Comparison of ENCODE assay signal across 8 cellular contexts in genomic region chr17:81399481-81400153, GRCh38. TPM values are rescaled to one million over a fixed set of nuclear protein-coding genes. Genes with fewer than 3 reads are reported as not detected.
A peak's percentile ranks its signal among the peaks of the same experiment; 100 is the strongest.
DNase-seq lines count a peak whose midpoint lies in the region; ATAC-seq, FAIRE-seq and TF ChIP-seq lines count a peak whose summit lies in the region.

No MANE protein-coding gene starts in this region.

- H3K4me1 ChIP-seq in BLaER1 treated with 17β-estradiol and CSF1 and Interleukin-3, amounts not matched to agents 10 nM and 100 nM, result peaks cover 40 to 76% (median 58%) of the 10 kb centered on the region in 10 experiments

- peak overlapping the region; percentile 91 to 99 (median 98) for H3K4me2 ChIP-seq in BLaER1 treated with 17β-estradiol and CSF1 and Interleukin-3, amounts not matched to agents 10 nM and 100 nM

- H3K27me3 ChIP-seq in BLaER1 treated with 17β-estradiol and CSF1 and Interleukin-3, amounts not matched to agents 10 nM and 100 nM, result no peaks in the 10 kb centered on the region

- peaks cover 6 to 15% (median 7%) of the 10 kb centered on the region in 3 donors for H3K4me1 Mint-ChIP-seq in IgD-negative memory B cell
- peaks cover 27 to 38% (median 28%) of the 10 kb centered on the region in 3 donors for H3K4me1 Mint-ChIP-seq in naive B cell

- peak overlapping the region; percentile 74 to 96 (median 86) for H3K4me3 ChIP-seq in BLaER1 treated with 17β-estradiol and CSF1 and Interleukin-3, amounts not matched to agents 10 nM and 100 nM

- no peaks in the 10 kb centered on the region for H3K9me3 ChIP-seq in BLaER1 treated with 17β-estradiol and CSF1 and Interleukin-3, amounts not matched to agents 10 nM and 100 nM (replicated peaks in 1 of 11)

- H3K36me3 Mint-ChIP-seq in IgD-negative memory B cell (peaks cover 2% of the 10 kb centered on the region), naive B cell (peaks cover 0 to 7% of the 10 kb centered on the region in 2 donors)

- H3K9me3 Mint-ChIP-seq in IgD-negative memory B cell, result peaks cover 0 to 9% (median 0%) of the 10 kb centered on the region in 3 donors
- H3K9me3 Mint-ChIP-seq in naive B cell, result peaks cover 0 to 2% (median 0%) of the 10 kb centered on the region in 7 donors

- H3K27ac Mint-ChIP-seq in IgD-negative memory B cell (peak overlapping the region in 2 of 3 donors; percentile 82 to 92), naive B cell (peak overlapping the region in 2 of 6 donors; percentile 12 to 72)

- H4K20me1 ChIP-seq in BLaER1 treated with 17β-estradiol and CSF1 and Interleukin-3, amounts not matched to agents 10 nM and 100 nM, result peaks cover 2 to 39% (median 21%) of the 10 kb centered on the region in 11 experiments; a peak in 18 of 22 replicates

- H3K9ac ChIP-seq in BLaER1 treated with 17β-estradiol and CSF1 and Interleukin-3, amounts not matched to agents 10 nM and 100 nM, result peak overlapping the region; percentile 88 to 99 (median 96)

- peaks cover 49% of the 10 kb centered on the region for H3K27me3 Mint-ChIP-seq in IgD-negative memory B cell
- H3K27me3 Mint-ChIP-seq in naive B cell, result peaks cover 35 to 61% (median 45%) of the 10 kb centered on the region in 3 donors

- FAIRE-seq in D721Med (lab: Jason Lieb, UNC), result no peak

- H3K27ac ChIP-seq in BLaER1 treated with 17β-estradiol and CSF1 and Interleukin-3, amounts not matched to agents 10 nM and 100 nM, result peak overlapping the region; percentile 81 to 99 (median 97)

- H3K36me3 ChIP-seq in BLaER1 treated with 17β-estradiol and CSF1 and Interleukin-3, amounts not matched to agents 10 nM and 100 nM, result peaks cover 0 to 33% (median 0%) of the 10 kb centered on the region in 11 experiments; a peak in 5 of 22 replicates

- DNase-seq in dermis blood vessel endothelial cell (peak; percentile 49), naive B cell (peak; percentile 32), MV-4-11 (lab: John Stamatoyannopoulos, UW) (no peak), D721Med (ENCODE audit: insufficient read length, low spot score) (no peak), cerebellar nuclear complex (lab: John Stamatoyannopoulos, UW) (no peak)

- TF ChIP-seq CTCF in D721Med (IDR thresholded peaks at IDR 0.05; ENCODE audit: insufficient read depth, missing control alignments), result no peak

- H3K4me3 Mint-ChIP-seq in IgD-negative memory B cell (peak overlapping the region; percentile 81 to 94 (median 84)), naive B cell (peak overlapping the region; percentile 61 to 95 (median 86))

- ATAC-seq in naive B cell (ENCODE audit: low read depth in 2 of 2) (peak; percentile 16 to 22), HG03039 (IDR thresholded peaks at IDR 0.05; ENCODE audit: unreplicated experiment) (no peak)

RNA-seq across cellular contexts. Expression of gene BAHCC1, which starts 4.4 kb away (rescaled TPM):
- polyA plus RNA-seq in IgD-negative memory B cell (not detected), naive B cell (ENCODE audit: low read depth in 6 of 6) (under 1 TPM in 1 of 6 donors, not detected in 5; 0.07 TPM)
- total RNA-seq in dermis blood vessel endothelial cell, result 4.8 and 19.3 TPM in 2 replicates

Comparison
In these comparisons a context has a peak if more than half of its experiments do, and no peak if none do; other contexts are left out.
1. DNase-seq: peak in dermis blood vessel endothelial cell (single experiment) and naive B cell (single experiment); none in MV-4-11 (single experiment), D721Med (single experiment) and cerebellar nuclear complex (0 of 2).